Comparison of ENCODE assay signal across 10 cellular contexts in the genomic region with DNA sequence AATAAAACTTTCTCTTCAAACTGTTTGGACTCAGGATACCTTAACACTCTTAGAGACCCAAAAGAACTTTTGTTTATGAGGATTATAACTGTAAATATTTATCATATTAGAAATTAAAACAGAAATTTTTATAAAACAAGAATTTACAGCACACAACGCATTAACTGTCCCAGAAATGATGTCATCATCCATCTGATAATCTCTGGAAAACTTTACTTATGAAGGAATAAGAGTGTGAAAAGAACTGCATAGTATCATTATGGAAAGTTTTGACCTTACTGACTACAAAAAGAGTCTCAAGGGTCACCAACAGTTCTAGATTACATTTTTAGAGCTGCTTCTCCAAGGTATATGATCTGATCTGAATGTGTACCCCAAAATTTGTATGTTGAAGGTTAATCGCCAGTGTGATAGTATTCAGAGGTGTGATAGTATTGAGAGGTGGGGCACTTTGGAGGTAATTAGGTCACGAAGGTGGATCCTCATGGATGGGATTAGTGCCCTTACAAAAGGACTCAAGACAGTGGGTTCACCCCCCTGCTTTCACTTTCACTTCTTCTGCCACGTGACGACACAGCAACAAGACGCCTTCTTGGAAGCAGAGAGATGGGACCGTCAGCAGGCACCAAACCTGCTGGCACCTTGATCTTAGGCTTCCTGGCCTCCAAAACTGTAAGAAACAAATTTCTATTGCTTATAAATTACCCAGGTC.
A peak's percentile ranks its signal among the peaks of the same experiment; 100 is the strongest.
DNase-seq lines count a peak whose midpoint lies in the region; ATAC-seq, FAIRE-seq and TF ChIP-seq lines count a peak whose summit lies in the region.
"Had no signal": no experiment of that assay in that cellular context is flagged by ENCODE, and none has a peak within 500 bp of the region (broad histone marks: within the 10 kb centered on the region; RNA-seq: fewer than 3 reads in every experiment).

No MANE protein-coding gene starts in this region.

- intact Hi-C loops in dendritic cell treated with granulocyte-macrophage colony-stimulating factor and Interleukin-4, amounts not matched to agents 40 ng/mL and 50 ng/mL, for 4 days (cut with micrococcal nuclease), result no loop called here
- intact Hi-C loops in left cardiac atrium (cut with DNase I), result no loop called here

- no peak for FAIRE-seq in H54 (lab: Jason Lieb, UNC)
- FAIRE-seq: G401.6 had no signal

- DNase-seq in stimulated activated CD4-positive, alpha-beta T cell treated with anti-CD3 and anti-CD28 coated beads, Interleukin-4, amount 100 ng/mL, for 1 hour, result peak; percentile 7
- no peak for DNase-seq in stimulated activated CD4-positive, alpha-beta T cell treated with anti-CD3 and anti-CD28 coated beads, Interleukin-4, amount 100 ng/mL, for 24 hours
- DNase-seq in OCI-M1 (lab: John Stamatoyannopoulos, UW), result peak; percentile 95
- DNase-seq in left cardiac atrium, result no peak
- DNase-seq in H54 (ENCODE audit: insufficient read length, low spot score), result no peak
- DNase-seq: stimulated activated CD8-positive, alpha-beta memory T cell treated with anti-CD3 and anti-CD28 coated beads, Interleukin-4, amount 100 ng/mL, for 48 hours had no signal

- no peaks in the 10 kb centered on the region for H3K9me3 Mint-ChIP-seq in dendritic cell treated with granulocyte-macrophage colony-stimulating factor and Interleukin-4, amounts not matched to agents 40 ng/mL and 50 ng/mL, for 4 days

- no peak for TF ChIP-seq POLR2A in H54 (IDR thresholded peaks at IDR 0.05; ENCODE audit: low read depth, low read length)

- no peaks in the 10 kb centered on the region for H3K27me3 Mint-ChIP-seq in dendritic cell treated with granulocyte-macrophage colony-stimulating factor and Interleukin-4, amounts not matched to agents 40 ng/mL and 50 ng/mL, for 4 days

- no peak for ATAC-seq in HG02759 (IDR thresholded peaks at IDR 0.05; ENCODE audit: unreplicated experiment)
- no peak for ATAC-seq in left cardiac atrium
- ATAC-seq in HG02981 (IDR thresholded peaks at IDR 0.05; ENCODE audit: unreplicated experiment), result no peak

- no peaks in the 10 kb centered on the region for H3K36me3 Mint-ChIP-seq in dendritic cell treated with granulocyte-macrophage colony-stimulating factor and Interleukin-4, amounts not matched to agents 40 ng/mL and 50 ng/mL, for 4 days (ENCODE audit: low read depth)

- peaks cover 15% of the 10 kb centered on the region for H3K4me1 Mint-ChIP-seq in dendritic cell treated with granulocyte-macrophage colony-stimulating factor and Interleukin-4, amounts not matched to agents 40 ng/mL and 50 ng/mL, for 4 days (ENCODE audit: low read depth)

- peak overlapping the region; percentile 57 for H3K27ac Mint-ChIP-seq in dendritic cell treated with granulocyte-macrophage colony-stimulating factor and Interleukin-4, amounts not matched to agents 40 ng/mL and 50 ng/mL, for 4 days

- peak overlapping the region; percentile 64 for H3K4me3 Mint-ChIP-seq in dendritic cell treated with granulocyte-macrophage colony-stimulating factor and Interleukin-4, amounts not matched to agents 40 ng/mL and 50 ng/mL, for 4 days

Comparison
In these comparisons a context has a peak if more than half of its experiments do, and no peak if none do; other contexts are left out.
1. DNase-seq: peak in stimulated activated CD4-positive, alpha-beta T cell treated with anti-CD3 and anti-CD28 coated beads, Interleukin-4, amount 100 ng/mL, for 1 hour (single experiment) and OCI-M1 (single experiment); none in stimulated activated CD4-positive, alpha-beta T cell treated with anti-CD3 and anti-CD28 coated beads, Interleukin-4, amount 100 ng/mL, for 24 hours (single experiment), left cardiac atrium (single experiment) and H54 (single experiment).